ENCODE assay signal across 3 cellular contexts in the genomic region with DNA sequence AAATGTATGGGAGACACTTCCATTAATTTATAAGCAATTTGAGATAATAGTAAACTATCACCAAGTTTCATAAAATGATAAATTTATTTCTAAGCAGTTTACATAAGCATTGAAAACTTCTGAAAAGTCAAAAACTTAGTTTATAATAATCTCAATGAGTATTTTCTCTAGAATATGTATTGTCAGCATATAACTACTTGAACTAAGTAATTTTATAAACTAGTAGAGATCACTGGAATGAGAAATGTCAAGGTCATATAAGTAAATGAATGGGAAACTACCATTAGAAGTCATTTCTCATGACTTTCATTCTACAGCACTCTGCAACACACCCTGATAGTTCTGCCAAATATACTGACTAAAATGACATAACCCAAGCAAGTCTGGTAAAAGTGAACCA.
TF ChIP-seq lines count a peak whose summit lies in the region.

No MANE protein-coding gene starts in this region.

TF ChIP-seq in SK-N-SH, 30 proteins besides CTCF, POLR2A, EP300 and RAD21:
- TF ChIP-seq GABPA (IDR thresholded peaks at IDR 0.05; ENCODE audit: low read depth): no peak
- TF ChIP-seq TAF1 (IDR thresholded peaks at IDR 0.05; ENCODE audit: borderline replicate concordance, low read depth, low read length): no peak
- no peak for TF ChIP-seq YY1 (IDR thresholded peaks at IDR 0.05; ENCODE audit: low read depth)
- TF ChIP-seq TEAD4 (IDR thresholded peaks at IDR 0.05; ENCODE audit: borderline replicate concordance, insufficient read depth): no peak
- TF ChIP-seq POLR2AphosphoS5 (IDR thresholded peaks at IDR 0.05; ENCODE audit: low read depth, low read length): no peak
- TF ChIP-seq MXI1 (IDR thresholded peaks at IDR 0.05; ENCODE audit: low read depth, low read length): no peak

TF ChIP-seq in SK-N-SH treated with all-trans-retinoic acid at 6 μM for 48 hours, 23 proteins besides CTCF, POLR2A, EP300 and RAD21:
- TF ChIP-seq ZNF8 (CRISPR knock-in tag; IDR thresholded peaks at IDR 0.05): no peak
- TF ChIP-seq RARB (CRISPR knock-in tag; IDR thresholded peaks at IDR 0.05): no peak
- no peak for TF ChIP-seq SNAI2 (CRISPR knock-in tag; IDR thresholded peaks at IDR 0.05)
- no peak for TF ChIP-seq OSR1 (CRISPR knock-in tag; IDR thresholded peaks at IDR 0.05)
- no peak for TF ChIP-seq TSHZ2 (CRISPR knock-in tag; IDR thresholded peaks at IDR 0.05)
- no peak for TF ChIP-seq ESRRG (CRISPR knock-in tag; IDR thresholded peaks at IDR 0.05)
- no peak for TF ChIP-seq GLIS3 (CRISPR knock-in tag; IDR thresholded peaks at IDR 0.05)
- no peak for TF ChIP-seq BACH2 (CRISPR knock-in tag; IDR thresholded peaks at IDR 0.05; ENCODE audit: borderline replicate concordance)
- no peak for TF ChIP-seq TOX (CRISPR knock-in tag; IDR thresholded peaks at IDR 0.05; ENCODE audit: borderline replicate concordance)
- TF ChIP-seq ZNF565 (CRISPR knock-in tag; conservative IDR thresholded peaks at IDR 0.05; ENCODE audit: low read depth): no peak
- TF ChIP-seq PPARA (CRISPR knock-in tag; IDR thresholded peaks at IDR 0.05; ENCODE audit: borderline replicate concordance): no peak
- TF ChIP-seq ZNF70 (CRISPR knock-in tag; IDR thresholded peaks at IDR 0.05): no peak
- no peak for TF ChIP-seq PATZ1 (CRISPR knock-in tag; IDR thresholded peaks at IDR 0.05; ENCODE audit: borderline replicate concordance)
- TF ChIP-seq POU6F1 (CRISPR knock-in tag; IDR thresholded peaks at IDR 0.05; ENCODE audit: borderline replicate concordance, low read depth): no peak
- TF ChIP-seq CSRNP3 (CRISPR knock-in tag; IDR thresholded peaks at IDR 0.05): no peak
- no peak for TF ChIP-seq CSDC2 (CRISPR knock-in tag; IDR thresholded peaks at IDR 0.05)
- TF ChIP-seq ZFP30 (CRISPR knock-in tag; IDR thresholded peaks at IDR 0.05): no peak
- TF ChIP-seq ISL1 (CRISPR knock-in tag; IDR thresholded peaks at IDR 0.05): no peak

TF ChIP-seq in WTC11, 78 proteins besides CTCF, POLR2A, EP300 and RAD21:
- TF ChIP-seq SOX15 (CRISPR knock-in tag; IDR thresholded peaks at IDR 0.05): no peak
- TF ChIP-seq CDX4 (CRISPR knock-in tag; IDR thresholded peaks at IDR 0.05; ENCODE audit: borderline replicate concordance): no peak
- TF ChIP-seq FOXP4 (CRISPR knock-in tag; IDR thresholded peaks at IDR 0.05): no peak
